21 cellular contexts compared by ENCODE assay signal in the genomic region with DNA sequence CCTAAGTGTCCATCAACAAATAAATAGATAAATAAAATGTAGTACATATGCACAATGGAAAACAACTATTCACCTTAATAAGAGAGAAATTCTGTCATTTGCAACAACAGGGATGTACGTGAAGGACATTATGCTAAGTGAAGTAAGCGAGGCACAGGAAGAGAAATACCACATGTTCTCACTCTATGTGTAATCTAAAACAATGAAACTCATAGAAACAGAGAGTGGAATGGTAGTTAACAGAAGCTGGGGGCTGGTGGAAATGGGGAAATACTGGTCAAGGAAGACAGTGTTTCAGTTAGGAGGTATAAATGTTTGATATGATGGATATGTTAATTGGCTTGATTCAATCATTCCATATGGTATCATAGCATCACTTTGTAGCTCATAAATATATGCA. TPM values are rescaled to one million over a fixed set of nuclear protein-coding genes. Genes with fewer than 3 reads are reported as not detected.
A peak's percentile ranks its signal among the peaks of the same experiment; 100 is the strongest.
DNase-seq lines count a peak whose midpoint lies in the region; ATAC-seq and TF ChIP-seq lines count a peak whose summit lies in the region.
"Had no signal": no experiment of that assay in that cellular context is flagged by ENCODE, and none has a peak within 500 bp of the region (broad histone marks: within the 10 kb centered on the region; RNA-seq: fewer than 3 reads in every experiment).

No MANE protein-coding gene starts in this region.

- no peak for DNase-seq in MCF 10A (ENCODE audit: unreplicated experiment)
- DNase-seq in mammary epithelial cell, result no peak
- DNase-seq in activated CD8-positive, alpha-beta T cell treated with anti-CD3 and anti-CD28 coated beads, Interleukin-2, amount 10 ng/mL, durations not matched to agents 7 days and 5 days, result no peak
- DNase-seq in upper lobe of right lung, result no peak
- DNase-seq in AG08395 (ENCODE audit: low spot score), result no peak
- no peak for DNase-seq in superior temporal gyrus (ENCODE audit: extremely low spot score)
- no peak for DNase-seq in COR-L47 (lab: John Stamatoyannopoulos, UW)
- DNase-seq: activated CD4-positive, alpha-beta T cell treated with anti-CD3 and anti-CD28 coated beads, Interleukin-2, amount 50 U/mL, for 4 hours; activated T-cell treated with anti-CD3 and anti-CD28 coated beads, Interleukin-2, amount 50 U/mL, for 48 hours; effector CD4-positive, alpha-beta T cell; esophagus squamous epithelium; Kasumi-1; NCI-H1417; pancreas; right cardiac atrium had no signal

- BruUV-seq in MCF 10A (replicated peaks; lab: Mats Ljungman, UMichigan), result no TSS peak
- BruUV-seq in mammary epithelial cell (replicated peaks; lab: Mats Ljungman, UMichigan), result no TSS peak

- no peaks in the 10 kb centered on the region for H3K27me3 ChIP-seq in mammary epithelial cell (ENCODE audit: insufficient read depth, low read length)
- no peaks in the 10 kb centered on the region for H3K27me3 ChIP-seq in KMS-11 (ENCODE audit: insufficient read depth, low read depth)
- no peaks in the 10 kb centered on the region for H3K27me3 ChIP-seq in upper lobe of right lung
- H3K27me3 ChIP-seq: esophagus squamous epithelium, pancreas, suprapubic skin had no signal

- TF ChIP-seq CTCF in MCF 10A (IDR thresholded peaks at IDR 0.05; ENCODE audit: unreplicated experiment) (no peak), mammary epithelial cell (conservative IDR thresholded peaks at IDR 0.05 in 1 of 2, IDR thresholded peaks at IDR 0.05 in 1 of 2; ENCODE audit: extremely low read depth in 1 of 2, insufficient read depth in 1 of 2, low read depth in 1 of 2, low read length in 2 of 2) (no peak), KMS-11 (conservative IDR thresholded peaks at IDR 0.05; ENCODE audit: low read depth, low read length) (no peak), upper lobe of right lung (IDR thresholded peaks at IDR 0.05) (no peak)

- H3K9me3 Mint-ChIP-seq in MCF 10A (ENCODE audit: unreplicated experiment), result no peaks in the 10 kb centered on the region
- H3K9me3 Mint-ChIP-seq in activated CD8-positive, alpha-beta T cell treated with anti-CD3 and anti-CD28 coated beads, Interleukin-2, amount 10 ng/mL, durations not matched to agents 7 days and 5 days (ENCODE audit: insufficient read depth), result no peaks in the 10 kb centered on the region
- H3K9me3 Mint-ChIP-seq: CD14-positive monocyte, nephron had no signal

- H3K27ac Mint-ChIP-seq in MCF 10A (ENCODE audit: low read depth, unreplicated experiment), result peak overlapping the region; percentile 32
- H3K27ac Mint-ChIP-seq in activated CD8-positive, alpha-beta T cell treated with anti-CD3 and anti-CD28 coated beads, Interleukin-2, amount 10 ng/mL, durations not matched to agents 7 days and 5 days, result peak overlapping the region; percentile 79

- dilution Hi-C loops in mammary epithelial cell (cut with HindIII; ENCODE audit: low sequenced_read_pairs), result no loop called here

- no peak overlapping the region for H3K4me3 Mint-ChIP-seq in MCF 10A (ENCODE audit: unreplicated experiment)
- no peak overlapping the region for H3K4me3 Mint-ChIP-seq in activated CD8-positive, alpha-beta T cell treated with anti-CD3 and anti-CD28 coated beads, Interleukin-2, amount 10 ng/mL, durations not matched to agents 7 days and 5 days
- H3K4me3 Mint-ChIP-seq: CD14-positive monocyte, nephron had no signal

- intact Hi-C loops in MCF 10A (cut with micrococcal nuclease) (no loop called here), mammary epithelial cell (cut with micrococcal nuclease) (loop anchor here (2.0 to 10.0 kb wide), 2 partner anchors 92 to 194 kb away; no protein-coding TSS in a partner anchor), upper lobe of right lung (cut with DNase I) (no loop called here)

- H3K4me2 ChIP-seq in mammary epithelial cell (ENCODE audit: insufficient read depth, low read depth, low read length) (no peak overlapping the region), KMS-11 (peak overlapping the region; percentile 24; the same call in 1 of the 2 replicates)

- no peaks in the 10 kb centered on the region for H3K27me3 Mint-ChIP-seq in MCF 10A (ENCODE audit: insufficient read depth, unreplicated experiment)
- no peaks in the 10 kb centered on the region for H3K27me3 Mint-ChIP-seq in activated CD8-positive, alpha-beta T cell treated with anti-CD3 and anti-CD28 coated beads, Interleukin-2, amount 10 ng/mL, durations not matched to agents 7 days and 5 days (ENCODE audit: low read depth)
- H3K27me3 Mint-ChIP-seq: activated naive CD8-positive, alpha-beta T cell had no signal

- CTCF ChIA-PET in MCF 10A (lab: Yijun Ruan, JAX), result interaction anchor here (0.7 to 1.7 kb wide), 7 partner anchors 9 to 384 kb away, joined by 3 to 5 read pairs (median 4); no protein-coding TSS in a partner anchor
- CTCF ChIA-PET in mammary epithelial cell (lab: Charles Lee; ENCODE audit: low non-redundant PET), result no interaction called here
- CTCF ChIA-PET in activated CD8-positive, alpha-beta T cell treated with anti-CD3 and anti-CD28 coated beads, Interleukin-2, amount 10 ng/mL, durations not matched to agents 7 days and 5 days (lab: Charles Lee), result interaction anchor here (1.4 to 7.1 kb wide), 3 partner anchors 10 to 44 kb away, joined by 5 to 50 read pairs (median 9); a partner anchor contains a TSS

- H2AFZ ChIP-seq in mammary epithelial cell (ENCODE audit: low read depth, low read length), result no peak overlapping the region
- H2AFZ ChIP-seq in KMS-11 (ENCODE audit: low read depth), result no peak overlapping the region

- POLR2A ChIA-PET in MCF 10A (lab: Yijun Ruan, JAX), result interaction anchor here (1.3 to 2.5 kb wide), 3 partner anchors 12 to 19 kb away, joined by 3 to 9 read pairs (median 8); no protein-coding TSS in a partner anchor
- POLR2A ChIA-PET in activated CD8-positive, alpha-beta T cell treated with anti-CD3 and anti-CD28 coated beads, Interleukin-2, amount 10 ng/mL, durations not matched to agents 7 days and 5 days (lab: Charles Lee), result interaction anchor here (1.3 kb wide), 1 partner anchor 15 kb away, joined by 4 read pairs; no protein-coding TSS in a partner anchor

- H3K27ac ChIP-seq in mammary epithelial cell (ENCODE audit: insufficient read depth, low read depth, low read length), result no peak overlapping the region
- H3K27ac ChIP-seq in KMS-11, result no peak overlapping the region
- no peak overlapping the region for H3K27ac ChIP-seq in upper lobe of right lung
- H3K27ac ChIP-seq: pancreas, suprapubic skin had no signal

- H3K4me1 ChIP-seq in mammary epithelial cell (ENCODE audit: insufficient read depth, low read length) (peaks cover 13% of the 10 kb centered on the region), KMS-11 (ENCODE audit: low read depth, poor library complexity, severe bottlenecking) (peaks cover 38% of the 10 kb centered on the region), upper lobe of right lung (peaks cover 10% of the 10 kb centered on the region)

- H3K36me3 ChIP-seq in mammary epithelial cell (ENCODE audit: insufficient read depth, low read length), result no peaks in the 10 kb centered on the region
- no peaks in the 10 kb centered on the region for H3K36me3 ChIP-seq in KMS-11 (ENCODE audit: insufficient read depth)
- H3K36me3 ChIP-seq in upper lobe of right lung, result no peaks in the 10 kb centered on the region
- H3K36me3 ChIP-seq: esophagus squamous epithelium, pancreas, suprapubic skin had no signal

- no peaks in the 10 kb centered on the region for H4K20me1 ChIP-seq in mammary epithelial cell (ENCODE audit: insufficient read depth, low read length)
- no peaks in the 10 kb centered on the region for H4K20me1 ChIP-seq in KMS-11 (ENCODE audit: insufficient read depth)

- H3K9me3 ChIP-seq in mammary epithelial cell (replicated peaks; ENCODE audit: insufficient read depth, low read length) (no peaks in the 10 kb centered on the region), upper lobe of right lung (no peaks in the 10 kb centered on the region)
- H3K9me3 ChIP-seq: esophagus squamous epithelium, pancreas, suprapubic skin had no signal

- in situ Hi-C loops in mammary epithelial cell (cut with MboI; ENCODE audit: low sequenced_read_pairs in 2 of 2), result no loop called here

- peak; percentile 30 for ATAC-seq in activated CD8-positive, alpha-beta T cell treated with anti-CD3 and anti-CD28 coated beads, Interleukin-2, amount 10 ng/mL, durations not matched to agents 7 days and 5 days
- ATAC-seq in upper lobe of right lung, result peak; percentile 26
- ATAC-seq: GM12878 had no signal

- H3K4me1 Mint-ChIP-seq in MCF 10A (ENCODE audit: insufficient read depth, unreplicated experiment), result peaks cover 30% of the 10 kb centered on the region
- peaks cover 24% of the 10 kb centered on the region for H3K4me1 Mint-ChIP-seq in activated CD8-positive, alpha-beta T cell treated with anti-CD3 and anti-CD28 coated beads, Interleukin-2, amount 10 ng/mL, durations not matched to agents 7 days and 5 days (ENCODE audit: low read depth)

- H3K79me2 ChIP-seq in mammary epithelial cell (ENCODE audit: insufficient read depth, low read length), result no peaks in the 10 kb centered on the region
- no peaks in the 10 kb centered on the region for H3K79me2 ChIP-seq in KMS-11 (ENCODE audit: insufficient read depth, low read depth)

- WGBS in mammary epithelial cell (ENCODE audit: low coverage, missing lambda C conversion rate), result 73% methylated on average over 2 of the region's 2 CpGs

- no peak overlapping the region for H3K4me3 ChIP-seq in mammary epithelial cell (replicated peaks in 1 of 3; ENCODE audit: insufficient read depth in 1 of 3, low read depth in 2 of 3, low read length in 3 of 3)
- H3K4me3 ChIP-seq in KMS-11 (IDR thresholded peaks at IDR 0.05; ENCODE audit: insufficient read depth, low read depth, low read length), result no peak overlapping the region
- H3K4me3 ChIP-seq in upper lobe of right lung, result no peak overlapping the region
- H3K4me3 ChIP-seq: esophagus squamous epithelium, GM12878, pancreas, suprapubic skin had no signal

- no peaks in the 10 kb centered on the region for H3K36me3 Mint-ChIP-seq in MCF 10A (ENCODE audit: insufficient read depth, unreplicated experiment)
- H3K36me3 Mint-ChIP-seq in activated CD8-positive, alpha-beta T cell treated with anti-CD3 and anti-CD28 coated beads, Interleukin-2, amount 10 ng/mL, durations not matched to agents 7 days and 5 days (ENCODE audit: low read depth), result peaks cover 2% of the 10 kb centered on the region
- H3K36me3 Mint-ChIP-seq: activated naive CD8-positive, alpha-beta T cell; CD14-positive monocyte had no signal

- H3K9ac ChIP-seq in mammary epithelial cell (ENCODE audit: insufficient read depth, low read length) (no peak overlapping the region), KMS-11 (no peak overlapping the region)

RNA-seq across cellular contexts. Expression of a gene that starts 43.1 kb away (rescaled TPM):
- total RNA-seq in MCF 10A (2022) (30.7 and 42.6 TPM in 2 replicates), mammary epithelial cell (10 to 100 TPM; 24.9 to 57.3 TPM), upper lobe of right lung (35.6 TPM)
- 28.5 TPM for polyA plus RNA-seq in mammary epithelial cell
- 13.4 TPM for polyA minus RNA-seq in mammary epithelial cell
- total RNA-seq in activated CD8-positive, alpha-beta T cell treated with anti-CD3 and anti-CD28 coated beads, Interleukin-2, amount 10 ng/mL, durations not matched to agents 7 days and 5 days, result 10 to 100 TPM; 15.8 to 16.2 TPM
